In the genomic region with DNA sequence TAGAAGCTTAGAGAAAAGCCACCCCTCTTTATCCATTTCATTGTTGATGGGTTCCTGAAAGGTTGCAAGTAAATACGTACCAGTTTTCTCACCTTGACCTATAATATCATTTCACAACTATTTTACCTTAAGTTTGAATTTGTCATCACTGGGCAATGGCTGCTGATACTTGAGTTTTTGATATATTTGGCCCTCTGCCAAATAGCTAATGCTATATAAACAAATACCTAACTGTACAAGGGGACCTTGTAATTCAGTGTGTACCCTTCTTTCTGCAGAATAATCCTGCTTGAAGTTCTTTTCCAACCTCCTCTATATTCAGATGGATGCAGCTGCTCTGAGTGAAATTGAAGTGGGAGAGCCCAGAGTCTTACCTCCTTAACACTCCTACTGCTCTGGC, we compare ENCODE assay signal across 25 cellular contexts. TPM values are rescaled to one million over a fixed set of nuclear protein-coding genes. Genes with fewer than 3 reads are reported as not detected.
"Had no signal": no experiment of that assay in that cellular context is flagged by ENCODE, and none has a peak within 500 bp of the region (broad histone marks: within the 10 kb centered on the region; RNA-seq: fewer than 3 reads in every experiment).

No MANE protein-coding gene starts in this region.

- H3K4me3 ChIP-seq: dorsolateral prefrontal cortex, heart left ventricle, lung, neural progenitor cell, pancreas had no signal

- H3K36me3 ChIP-seq: heart left ventricle, neural progenitor cell, pancreas had no signal

- H3K27me3 ChIP-seq: heart left ventricle had no signal

- ATAC-seq: heart left ventricle; left colon; left ventricle myocardium superior; natural killer cell treated with Interleukin-12 subunit alpha and Interleukin-12 subunit beta and Interleukin-15 and Interleukin-18, amount 100 ng/mL, for 72 hours; pancreas; right cardiac atrium had no signal

- H3K27ac ChIP-seq: dorsolateral prefrontal cortex, heart left ventricle, neural progenitor cell, pancreas had no signal

- H3K4me1 ChIP-seq: neural progenitor cell, pancreas had no signal

- DNase-seq: dorsolateral prefrontal cortex; effector CD8-positive, alpha-beta T cell; heart left ventricle; hippocampal formation; left colon; left ventricle myocardium superior; mesenchymal stem cell; midbrain; occipital lobe; pancreas; right cardiac atrium; small intestine; stimulated activated CD4-positive, alpha-beta T cell treated with anti-CD3 and anti-CD28 coated beads, Interleukin-12 subunit alpha, Interleukin-12 subunit beta, amount 100 ng/mL, for 4 hours; stimulated activated CD4-positive, alpha-beta T cell treated with anti-CD3 and anti-CD28 coated beads, Interleukin-2, amount 100 ng/mL, for 48 hours; stimulated activated naive CD4-positive, alpha-beta T cell treated with Interleukin-2 at 50 U/mL for 16 hours; trophoblast cell had no signal

- H3K9me3 ChIP-seq: heart left ventricle, pancreas had no signal

RNA-seq across cellular contexts. Expression of a gene that starts 42.9 kb away (rescaled TPM):
- total RNA-seq: dorsolateral prefrontal cortex; fibroblast of lung; frontal cortex; glomerular endothelial cell; heart left ventricle; kidney epithelial cell; left colon; left ventricle myocardium superior; lung; natural killer cell treated with Interleukin-12 subunit alpha and Interleukin-12 subunit beta and Interleukin-15 and Interleukin-18, amount 100 ng/mL, for 72 hours; occipital lobe; pancreas; progenitor cell of endocrine pancreas; right cardiac atrium; urinary bladder had no signal

RNA-seq across cellular contexts. Expression of a gene that starts 47.7 kb away (rescaled TPM):
- total RNA-seq: dorsolateral prefrontal cortex; fibroblast of lung; frontal cortex; glomerular endothelial cell; heart left ventricle; kidney epithelial cell; left colon; left ventricle myocardium superior; lung; natural killer cell treated with Interleukin-12 subunit alpha and Interleukin-12 subunit beta and Interleukin-15 and Interleukin-18, amount 100 ng/mL, for 72 hours; occipital lobe; pancreas; progenitor cell of endocrine pancreas; right cardiac atrium; urinary bladder had no signal

RNA-seq across cellular contexts. Expression of a gene that starts 52.6 kb away (rescaled TPM):
- total RNA-seq: dorsolateral prefrontal cortex; fibroblast of lung; frontal cortex; glomerular endothelial cell; heart left ventricle; kidney epithelial cell; left colon; left ventricle myocardium superior; lung; natural killer cell treated with Interleukin-12 subunit alpha and Interleukin-12 subunit beta and Interleukin-15 and Interleukin-18, amount 100 ng/mL, for 72 hours; occipital lobe; pancreas; progenitor cell of endocrine pancreas; right cardiac atrium; urinary bladder had no signal

RNA-seq across cellular contexts. Expression of a gene that starts 57.4 kb away (rescaled TPM):
- total RNA-seq: dorsolateral prefrontal cortex; fibroblast of lung; frontal cortex; glomerular endothelial cell; heart left ventricle; kidney epithelial cell; left colon; left ventricle myocardium superior; lung; natural killer cell treated with Interleukin-12 subunit alpha and Interleukin-12 subunit beta and Interleukin-15 and Interleukin-18, amount 100 ng/mL, for 72 hours; occipital lobe; pancreas; progenitor cell of endocrine pancreas; right cardiac atrium; urinary bladder had no signal
